20 cellular contexts compared by ENCODE assay signal in the genomic region with DNA sequence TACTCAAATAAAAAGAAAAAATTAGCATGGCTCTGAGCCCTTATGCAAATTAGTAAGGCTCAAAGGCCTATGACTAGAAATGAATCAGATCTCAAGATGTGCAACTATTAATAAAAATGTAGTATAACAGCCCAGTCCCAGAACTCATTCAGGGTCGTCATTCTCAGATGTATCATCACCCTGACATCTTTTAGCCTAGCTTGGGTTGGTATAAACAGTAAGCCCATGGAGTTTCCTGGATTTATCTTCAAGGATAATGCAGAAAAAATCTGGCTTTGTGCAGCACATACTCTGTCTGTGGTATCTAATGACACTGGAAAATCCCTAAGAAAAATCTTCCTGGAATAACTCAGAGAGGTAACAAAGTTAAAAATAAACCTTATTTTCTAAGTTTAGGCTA.
"Had no signal": no experiment of that assay in that cellular context is flagged by ENCODE, and none has a peak within 500 bp of the region (broad histone marks: within the 10 kb centered on the region; RNA-seq: fewer than 3 reads in every experiment).

No MANE protein-coding gene starts in this region.

- H3K36me3 ChIP-seq: brain microvascular endothelial cell, gastroesophageal sphincter, right atrium auricular region, tibial nerve, uterus had no signal

- H3K4me1 ChIP-seq: right atrium auricular region, tibial nerve, uterus had no signal

- H3K27me3 ChIP-seq: brain microvascular endothelial cell, gastroesophageal sphincter, right atrium auricular region, tibial nerve, uterus had no signal

- DNase-seq: activated B cell treated with CpG ODN at 0.5 μM for 24 hours; activated CD4-positive, alpha-beta T cell treated with anti-CD3 and anti-CD28 coated beads, Interleukin-2, amount 10 ng/mL, durations not matched to agents 7 days and 5 days; activated CD8-positive, alpha-beta memory T cell treated with anti-CD3 and anti-CD28 coated beads, Interleukin-2, amount 50 U/mL, for 48 hours; activated gamma-delta T cell; activated T-cell treated with anti-CD3 and anti-CD28 coated beads, Interleukin-2, amount 50 U/mL, for 72 hours; brain microvascular endothelial cell; dermis blood vessel endothelial cell; effector memory CD8-positive, alpha-beta T cell; mucosa of descending colon; nucleus accumbens; stimulated activated CD4-positive, alpha-beta T cell treated with anti-CD3 and anti-CD28 coated beads, Interleukin-4, amount 100 ng/mL, for 24 hours; stimulated activated naive CD4-positive, alpha-beta T cell treated with Interleukin-2 at 50 U/mL for 16 hours; substantia nigra; T-helper 2 cell; uterus had no signal

- H3K4me3 ChIP-seq: gastroesophageal sphincter, mucosa of descending colon, right atrium auricular region, skin epidermis, tibial nerve, uterus had no signal

- H3K27ac ChIP-seq: brain microvascular endothelial cell, gastroesophageal sphincter, skin epidermis, tibial nerve, uterus had no signal

- ATAC-seq: activated T-cell treated with anti-CD3 and anti-CD28 coated beads, Interleukin-2, amount 50 U/mL, for 72 hours; effector memory CD8-positive, alpha-beta T cell; gastroesophageal sphincter; mucosa of descending colon; natural killer cell treated with Interleukin-12 subunit alpha and Interleukin-12 subunit beta and Interleukin-15 and Interleukin-18, amount 100 ng/mL, for 72 hours had no signal

- H3K9me3 ChIP-seq: gastroesophageal sphincter, mucosa of descending colon, right atrium auricular region, tibial nerve, uterus had no signal
